6 cellular contexts compared by ENCODE assay signal in the genomic region with DNA sequence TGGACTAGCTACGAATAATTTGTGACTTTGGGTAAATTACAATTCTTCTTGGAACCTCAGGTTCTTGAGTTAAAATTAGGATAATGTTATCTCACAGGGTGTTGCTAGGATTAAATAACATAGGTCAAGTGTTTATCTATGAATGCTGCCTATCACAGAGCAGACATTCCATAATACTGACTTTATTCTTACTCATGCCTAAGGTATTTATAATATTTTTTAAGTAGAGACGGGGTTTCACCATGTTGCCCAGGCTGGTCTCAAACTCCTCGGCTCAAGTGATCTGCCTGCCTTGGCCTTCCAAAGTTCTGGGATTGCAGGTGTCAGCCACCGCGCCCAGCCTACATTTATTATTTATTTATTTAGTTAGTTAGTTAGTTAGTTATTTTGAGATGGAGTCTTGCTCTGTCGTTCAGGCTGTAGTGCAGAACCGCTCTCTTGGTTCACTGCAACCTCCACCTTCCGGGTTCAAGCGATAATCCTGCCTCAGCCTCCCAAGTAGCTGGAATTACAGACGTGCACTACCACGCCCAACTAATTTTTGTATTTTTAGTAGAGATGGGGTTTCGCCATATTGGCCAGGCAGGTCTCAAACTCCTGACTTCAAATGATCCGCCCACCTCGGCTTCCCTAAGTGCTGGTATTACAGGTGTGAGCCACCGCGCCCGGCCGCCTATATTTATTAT. TPM values are rescaled to one million over a fixed set of nuclear protein-coding genes. Genes with fewer than 3 reads are reported as not detected.
A peak's percentile ranks its signal among the peaks of the same experiment; 100 is the strongest.
DNase-seq lines count a peak whose midpoint lies in the region; ATAC-seq lines count a peak whose summit lies in the region.

No MANE protein-coding gene starts in this region.

- H3K9ac ChIP-seq in rectal smooth muscle tissue (ENCODE audit: low read length) = peak overlapping the region; percentile 63

- no peaks in the 10 kb centered on the region for H3K27me3 ChIP-seq in rectal smooth muscle tissue (ENCODE audit: control insufficient read depth, insufficient read depth, low read length)

- peaks cover 11% of the 10 kb centered on the region for H3K4me1 ChIP-seq in rectal smooth muscle tissue (ENCODE audit: control insufficient read depth, insufficient read depth, low read length)

- no peaks in the 10 kb centered on the region for H3K36me3 ChIP-seq in rectal smooth muscle tissue (ENCODE audit: control insufficient read depth, insufficient read depth, low read length)

- DNase-seq in LHCN-M2 (ENCODE audit: low read depth) (peak; percentile 75), dedifferentiated amniotic fluid mesenchymal stem cell (ENCODE audit: extremely low spot score) (peak; percentile 21), left lobe of liver (ENCODE audit: low spot score) (no peak), DMS153 treated with DMSO at 0.1 percent for 48 hours (lab: John Stamatoyannopoulos, UW; ENCODE audit: unreplicated experiment) (no peak)
- no peak for DNase-seq in activated CD4-positive, alpha-beta T cell treated with anti-CD3 and anti-CD28 coated beads for 4 hours

- no peak for ATAC-seq in left lobe of liver

- peak overlapping the region; percentile 98 for H3K4me3 ChIP-seq in rectal smooth muscle tissue (ENCODE audit: low read length)

- peak overlapping the region; percentile 88 for H3K27ac ChIP-seq in rectal smooth muscle tissue (ENCODE audit: low read depth, low read length)

RNA-seq across cellular contexts. Expression of gene ZNF106, which starts 0.7 kb away (rescaled TPM):
- 65.3 and 74.2 TPM in 2 replicates for total RNA-seq in LHCN-M2 (2014; rRNA removed)
- polyA plus RNA-seq in LHCN-M2 (2012) = 23.3 TPM
- total RNA-seq in left lobe of liver = 20.2 TPM

RNA-seq across cellular contexts. Expression of gene SNAP23, which starts 3.8 kb away (rescaled TPM):
- total RNA-seq in LHCN-M2 (2014; rRNA removed) = 36.5 and 58.0 TPM in 2 replicates
- polyA plus RNA-seq in LHCN-M2 (2012) = 43.9 TPM
- 23.4 TPM for total RNA-seq in left lobe of liver

RNA-seq across cellular contexts. Expression of gene LRRC57, which starts 56.9 kb away (rescaled TPM):
- total RNA-seq in LHCN-M2 (2014; rRNA removed) (9.0 and 12.6 TPM in 2 replicates), left lobe of liver (8.4 TPM)
- 7.7 TPM for polyA plus RNA-seq in LHCN-M2 (2012)

RNA-seq across cellular contexts. Expression of gene HAUS2, which starts 57.0 kb away (rescaled TPM):
- total RNA-seq in LHCN-M2 (2014; rRNA removed) = 55.5 and 65.8 TPM in 2 replicates
- 15.7 TPM for polyA plus RNA-seq in LHCN-M2 (2012)
- 4.8 TPM for total RNA-seq in left lobe of liver

Comparison
In these comparisons a context has a peak if more than half of its experiments do, and no peak if none do; other contexts are left out.
1. DNase-seq: peak in LHCN-M2 (single experiment) and dedifferentiated amniotic fluid mesenchymal stem cell (single experiment); none in left lobe of liver (single experiment), activated CD4-positive, alpha-beta T cell treated with anti-CD3 and anti-CD28 coated beads for 4 hours (0 of 2) and DMS153 treated with DMSO at 0.1 percent for 48 hours (single experiment).